ENCODE assay signal across 8 cellular contexts in genomic region chr19:6632002-6632621, GRCh38. TPM values are rescaled to one million over a fixed set of nuclear protein-coding genes. Genes with fewer than 3 reads are reported as not detected.
DNase-seq lines count a peak whose midpoint lies in the region; ATAC-seq and TF ChIP-seq lines count a peak whose summit lies in the region.

No MANE protein-coding gene starts in this region.

- H3K27ac ChIP-seq in left ventricle myocardium inferior (replicated peaks), result no peak overlapping the region

- TF ChIP-seq CTCF in GM10266 (IDR thresholded peaks at IDR 0.05; ENCODE audit: control insufficient read depth, insufficient read depth, low read depth, missing control alignments), result peak; percentile 82
- TF ChIP-seq CTCF in left ventricle myocardium inferior (IDR thresholded peaks at IDR 0.05; ENCODE audit: borderline replicate concordance), result peak; percentile 90
- TF ChIP-seq CTCF in retinal pigment epithelial cell (conservative IDR thresholded peaks at IDR 0.05; ENCODE audit: low read depth, low read length), result peak; percentile 95

- H3K9me3 ChIP-seq in left ventricle myocardium inferior (replicated peaks), result no peaks in the 10 kb centered on the region

- no peaks in the 10 kb centered on the region for H3K4me1 ChIP-seq in left ventricle myocardium inferior

- H3K27me3 ChIP-seq in left ventricle myocardium inferior (ENCODE audit: low read depth), result peaks cover 19% of the 10 kb centered on the region

- DNase-seq in GM10266 (ENCODE audit: extremely low spot score) (peak; percentile 52), NCI-H1048 (lab: John Stamatoyannopoulos, UW) (peak; percentile 11), SW 1271 (lab: John Stamatoyannopoulos, UW) (peak; percentile 9 to 72), left ventricle myocardium inferior (no peak), retinal pigment epithelial cell (ENCODE audit: low read depth) (no peak)
- peak; percentile 77 for DNase-seq in activated naive CD8-positive, alpha-beta T cell treated with anti-CD3 and anti-CD28 coated beads, Interleukin-2, amount 50 U/mL, for 16 hours (ENCODE audit: low read depth, low spot score)

- ATAC-seq in HG02870 (IDR thresholded peaks at IDR 0.05; ENCODE audit: unreplicated experiment) (no peak), GM19324 (IDR thresholded peaks at IDR 0.05; ENCODE audit: low FRiP score, unreplicated experiment) (no peak)

- intact Hi-C loops in left ventricle myocardium inferior (cut with micrococcal nuclease), result loop anchor here (10.0 kb wide), 3 partner anchors 117 to 233 kb away; partner anchors contain the start of gene VAV1

- no peaks in the 10 kb centered on the region for H3K36me3 ChIP-seq in left ventricle myocardium inferior

- H3K4me3 ChIP-seq in left ventricle myocardium inferior (no peak overlapping the region), retinal pigment epithelial cell (ENCODE audit: low read length) (no peak overlapping the region)

RNA-seq across cellular contexts. Expression of gene TNFSF14, which starts 37.8 kb away (rescaled TPM):
- 0.30 TPM for total RNA-seq in left ventricle myocardium inferior

RNA-seq across cellular contexts. Expression of gene CD70, which starts 41.2 kb away (rescaled TPM):
- not detected for total RNA-seq in left ventricle myocardium inferior

Comparison
In these comparisons a context has a peak if more than half of its experiments do, and no peak if none do; other contexts are left out.
1. DNase-seq: peak in GM10266 (single experiment), NCI-H1048 (single experiment), SW 1271 (2 of 2) and activated naive CD8-positive, alpha-beta T cell treated with anti-CD3 and anti-CD28 coated beads, Interleukin-2, amount 50 U/mL, for 16 hours (single experiment); none in left ventricle myocardium inferior (single experiment) and retinal pigment epithelial cell (single experiment).
2. Peak in every context shown above with its lines, with median percentiles within 50 percentile points of each other: CTCF ChIP-seq.